In genomic region chr2:226327830-226328229, GRCh38 we compare ENCODE assay signal across 1 cellular context.
TF ChIP-seq lines count a peak whose summit lies in the region.

No MANE protein-coding gene starts in this region.

TF ChIP-seq in HCT116, 20 proteins besides CTCF, POLR2A, EP300 and RAD21 (continued from another document):
- TF ChIP-seq CEBPB (IDR thresholded peaks at IDR 0.05; ENCODE audit: low read depth) (peak; percentile 87), EGR1 (IDR thresholded peaks at IDR 0.05; ENCODE audit: low read depth) (0 out of 2 replicates have a peak, but pooled peaks have one; percentile 25), SP1 (IDR thresholded peaks at IDR 0.05; ENCODE audit: low read depth) (peak; percentile 95), EZH2phosphoT487 (IDR thresholded peaks at IDR 0.05; ENCODE audit: borderline replicate concordance) (no peak), CBX3 (IDR thresholded peaks at IDR 0.05; ENCODE audit: low read depth) (peak; percentile 94), YY1 (IDR thresholded peaks at IDR 0.05; ENCODE audit: extremely low read depth, insufficient replicate concordance, low read depth, low read length) (no peak), JUND (IDR thresholded peaks at IDR 0.05) (peak; percentile 93), FOSL1 (IDR thresholded peaks at IDR 0.05; ENCODE audit: low read depth) (peak; percentile 94), POLR2AphosphoS5 (IDR thresholded peaks at IDR 0.05; ENCODE audit: low read depth, low read length) (peak; percentile 58), ELF1 (IDR thresholded peaks at IDR 0.05; ENCODE audit: borderline replicate concordance, low read depth) (peak; percentile 13; the same call in 1 of the 2 replicates), TCF7L2 (IDR thresholded peaks at IDR 0.05; ENCODE audit: borderline replicate concordance, extremely low read depth, insufficient read depth, insufficient read length) (no peak), SRF (IDR thresholded peaks at IDR 0.05; ENCODE audit: low read depth) (peak; percentile 72; the same call in 1 of the 2 replicates), EZH2 (IDR thresholded peaks at IDR 0.05) (no peak)
- TF ChIP-seq, protein P1, sequence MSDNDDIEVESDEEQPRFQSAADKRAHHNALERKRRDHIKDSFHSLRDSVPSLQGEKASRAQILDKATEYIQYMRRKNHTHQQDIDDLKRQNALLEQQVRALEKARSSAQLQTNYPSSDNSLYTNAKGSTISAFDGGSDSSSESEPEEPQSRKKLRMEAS (IDR thresholded peaks at IDR 0.05), result peak; percentile 44; the same call in 1 of the 2 replicates
